Comparison of ENCODE assay signal across 14 cellular contexts in genomic region chr18:57353137-57353939, GRCh38. TPM values are rescaled to one million over a fixed set of nuclear protein-coding genes. Genes with fewer than 3 reads are reported as not detected.
DNase-seq lines count a peak whose midpoint lies in the region; ATAC-seq and TF ChIP-seq lines count a peak whose summit lies in the region.
"Had no signal": no experiment of that assay in that cellular context is flagged by ENCODE, and none has a peak within 500 bp of the region (broad histone marks: within the 10 kb centered on the region; RNA-seq: fewer than 3 reads in every experiment).

No MANE protein-coding gene starts in this region.

- no peak for TF ChIP-seq EP300 in gastroesophageal sphincter (IDR thresholded peaks at IDR 0.05)

- H3K9me3 ChIP-seq in gastroesophageal sphincter, result peaks cover 0 to 8% (median 0%) of the 10 kb centered on the region in 3 donors
- H3K9me3 ChIP-seq: gastrocnemius medialis had no signal

- peaks cover 0 to 21% (median 0%) of the 10 kb centered on the region in 3 donors for H3K4me1 ChIP-seq in gastroesophageal sphincter
- H3K4me1 ChIP-seq: gastrocnemius medialis, Peyer's patch had no signal

- TF ChIP-seq CTCF in gastroesophageal sphincter (IDR thresholded peaks at IDR 0.05), result no peak

- no peaks in the 10 kb centered on the region for H3K36me3 ChIP-seq in gastroesophageal sphincter
- H3K36me3 ChIP-seq: gastrocnemius medialis, Peyer's patch had no signal

- WGBS in gastroesophageal sphincter (ENCODE audit: low coverage in 1 of 2), 2 donors, result 1 to 5% methylated on average over 4 to 28 of the region's 61 CpGs

- DNase-seq in COR-L47 (lab: John Stamatoyannopoulos, UW) (peak; percentile 95), NCI-H1105 (lab: John Stamatoyannopoulos, UW) (peak; percentile 93), anterior cingulate cortex (lab: John Stamatoyannopoulos, UW) (peak in 30 of 58 donors; percentile 6 to 72 (median 30)), left kidney (ENCODE audit: low read depth, low spot score) (peak; percentile 80), HCEC 1CT (no peak), cortex of kidney (lab: John Stamatoyannopoulos, UW) (no peak), dedifferentiated amniotic fluid mesenchymal stem cell (ENCODE audit: extremely low spot score) (no peak)
- DNase-seq: gastrocnemius medialis; Peyer's patch; stimulated activated naive CD4-positive, alpha-beta T cell treated with Interleukin-2 at 50 U/mL for 16 hours had no signal

- H3K27me3 ChIP-seq in gastroesophageal sphincter, result peaks cover 94% of the 10 kb centered on the region

- ATAC-seq in gastroesophageal sphincter, result no peak
- ATAC-seq: gastrocnemius medialis had no signal

- TF ChIP-seq POLR2A in gastroesophageal sphincter (IDR thresholded peaks at IDR 0.05), result no peak

- no peak overlapping the region for H3K27ac ChIP-seq in gastroesophageal sphincter
- H3K27ac ChIP-seq: gastrocnemius medialis, KMS-11, Peyer's patch had no signal

- H3K4me3 ChIP-seq in gastroesophageal sphincter, result no peak overlapping the region
- H3K4me3 ChIP-seq: gastrocnemius medialis, Peyer's patch had no signal

RNA-seq across cellular contexts. Expression of gene ST8SIA3, which starts 1.0 kb away (rescaled TPM):
- under 1 TPM in 2 of 4 donors, not detected in 2; under 0.01 to 0.04 TPM for total RNA-seq in gastroesophageal sphincter
- total RNA-seq: activated T-helper 1 cell treated with anti-CD3 and anti-CD28 coated beads, Interleukin-12 subunit alpha, Interleukin-12 subunit beta, Interleukin-2, Interleukin-4 antibody, amounts not matched to agents 30 ng/mL and 10 ng/mL and 1 ng/mL, durations not matched to agents 14 hours and 24 hours and 36 hours; B cell; gastrocnemius medialis had no signal

Comparison
In these comparisons a context has a peak if more than half of its experiments do, and no peak if none do; other contexts are left out.
1. DNase-seq: peak in COR-L47 (single experiment), NCI-H1105 (single experiment), anterior cingulate cortex (30 of 58) and left kidney (single experiment); none in HCEC 1CT (single experiment), cortex of kidney (single experiment) and dedifferentiated amniotic fluid mesenchymal stem cell (single experiment).